ENCODE assay signal across 17 cellular contexts in genomic region chr1:76006234-76006633, GRCh38.
DNase-seq lines count a peak whose midpoint lies in the region; ATAC-seq and TF ChIP-seq lines count a peak whose summit lies in the region.
"Had no signal": no experiment of that assay in that cellular context is flagged by ENCODE, and none has a peak within 500 bp of the region (broad histone marks: within the 10 kb centered on the region; RNA-seq: fewer than 3 reads in every experiment).

No MANE protein-coding gene starts in this region.

- no peak for TF ChIP-seq CTCF in fibroblast of pulmonary artery (IDR thresholded peaks at IDR 0.05; ENCODE audit: low read length, missing control alignments)

- DNase-seq in NCI-H2171 (lab: John Stamatoyannopoulos, UW) = peak; percentile 3
- no peak for DNase-seq in NCI-H2171 treated with DMSO at 0.1 percent for 48 hours (lab: John Stamatoyannopoulos, UW)
- DNase-seq in T1000 (lab: John Stamatoyannopoulos, UW) = peak; percentile 76
- DNase-seq in fibroblast of pulmonary artery (ENCODE audit: low read depth) = peak; percentile 61
- DNase-seq in germinal center (ENCODE audit: low spot score) = no peak
- DNase-seq: activated CD4-positive, alpha-beta T cell treated with anti-CD3 and anti-CD28 coated beads, Interleukin-2, amount 10 ng/mL, durations not matched to agents 7 days and 5 days; activated naive CD8-positive, alpha-beta T cell treated with anti-CD3 and anti-CD28 coated beads for 36 hours; activated T-cell treated with anti-CD3 and anti-CD28 coated beads, Interleukin-2, amount 50 U/mL, for 1 hour; left ventricle myocardium superior; MV-4-11; naive thymus-derived CD8-positive, alpha-beta T cell; psoas muscle; SHP77; T-helper 9 cell had no signal

- ATAC-seq in HG02623 (IDR thresholded peaks at IDR 0.05; ENCODE audit: unreplicated experiment) = no peak
- no peak for ATAC-seq in HG03095 (IDR thresholded peaks at IDR 0.05; ENCODE audit: unreplicated experiment)
- no peak for ATAC-seq in HG03565 (IDR thresholded peaks at IDR 0.05; ENCODE audit: unreplicated experiment)
- ATAC-seq: left ventricle myocardium superior; naive thymus-derived CD8-positive, alpha-beta T cell; psoas muscle had no signal

- H3K4me3 ChIP-seq in fibroblast of pulmonary artery (replicated peaks; ENCODE audit: low read depth, low read length) = no peak overlapping the region
- H3K4me3 ChIP-seq: psoas muscle had no signal

Comparison
In these comparisons a context has a peak if more than half of its experiments do, and no peak if none do; other contexts are left out.
1. DNase-seq: peak in NCI-H2171 (single experiment), T1000 (single experiment) and fibroblast of pulmonary artery (single experiment); none in NCI-H2171 treated with DMSO at 0.1 percent for 48 hours (single experiment) and germinal center (single experiment).